Comparison of ENCODE assay signal across 10 cellular contexts in genomic region chr1:209704584-209704983, GRCh38. TPM values are rescaled to one million over a fixed set of nuclear protein-coding genes. Genes with fewer than 3 reads are reported as not detected.
DNase-seq lines count a peak whose midpoint lies in the region; ATAC-seq and TF ChIP-seq lines count a peak whose summit lies in the region.
"Had no signal": no experiment of that assay in that cellular context is flagged by ENCODE, and none has a peak within 500 bp of the region (broad histone marks: within the 10 kb centered on the region; RNA-seq: fewer than 3 reads in every experiment).

HSD11B1 (plus strand) TSS chr1:209704846; CDS start chr1:209704943, 97 bp downstream.

- H3K36me3 Mint-ChIP-seq in immature natural killer cell: no peaks in the 10 kb centered on the region

- no peak for ATAC-seq in GM21515 (IDR thresholded peaks at IDR 0.05; ENCODE audit: unreplicated experiment)

- TF ChIP-seq CTCF in fibroblast of mammary gland (conservative IDR thresholded peaks at IDR 0.05; ENCODE audit: control insufficient read depth, insufficient read depth, low read depth, low read length): no peak
- TF ChIP-seq CTCF in osteoblast (IDR thresholded peaks at IDR 0.05; ENCODE audit: extremely low read depth, low read depth, low read length): no peak

- no peak within 1 kb of the TSS for H3K27ac ChIP-seq in osteoblast (ENCODE audit: low read depth, low read length)

- H3K4me1 Mint-ChIP-seq in immature natural killer cell: no peaks in the 10 kb centered on the region

- no peaks in the 10 kb centered on the region for H3K9me3 ChIP-seq in osteoblast (ENCODE audit: low read depth, low read length)

- H3K27me3 ChIP-seq in osteoblast (ENCODE audit: insufficient read depth, low read length): no peaks in the 10 kb centered on the region

- peak within 1 kb of the TSS; percentile 13 for H3K4me2 ChIP-seq in osteoblast (ENCODE audit: insufficient read depth, low read length)

- peak; percentile 92 for DNase-seq in AG20443 (ENCODE audit: low spot score)
- DNase-seq in NOMO-1 treated with DMSO at 0.1 percent for 48 hours (lab: John Stamatoyannopoulos, UW; ENCODE audit: unreplicated experiment): peak; percentile 31
- DNase-seq in fibroblast of mammary gland (ENCODE audit: low read depth): peak; percentile 97
- DNase-seq in osteoblast (ENCODE audit: insufficient read length, low spot score, missing footprints): no peak
- DNase-seq in NCI-H524 (lab: John Stamatoyannopoulos, UW): no peak
- no peak for DNase-seq in RPMI8226
- no peak for DNase-seq in immature natural killer cell
- DNase-seq: activated effector memory CD4-positive, alpha-beta T cell treated with anti-CD3 and anti-CD28 coated beads, Interleukin-2, amount 50 U/mL, for 16 hours; stimulated activated CD4-positive, alpha-beta T cell treated with anti-CD3 and anti-CD28 coated beads, Interleukin-2, amount 100 ng/mL, for 48 hours had no signal

- no peaks in the 10 kb centered on the region for H4K20me1 ChIP-seq in osteoblast (ENCODE audit: insufficient read depth, low read length)

- H3K36me3 ChIP-seq in osteoblast (ENCODE audit: insufficient read depth, low read length): no peaks in the 10 kb centered on the region

- no peak within 1 kb of the TSS for H3K4me3 ChIP-seq in fibroblast of mammary gland (ENCODE audit: control insufficient read depth, low read depth, low read length)
- H3K4me3 ChIP-seq in osteoblast (ENCODE audit: insufficient read depth, low read length): no peak within 1 kb of the TSS

- no peak within 1 kb of the TSS for H3K27ac Mint-ChIP-seq in immature natural killer cell

- no peaks in the 10 kb centered on the region for H3K9me3 Mint-ChIP-seq in immature natural killer cell

- no peaks in the 10 kb centered on the region for H3K79me2 ChIP-seq in osteoblast (ENCODE audit: insufficient read depth, low read length)

- no peak within 1 kb of the TSS for H2AFZ ChIP-seq in osteoblast (ENCODE audit: low read length)

- peaks cover 5% of the 10 kb centered on the region for H3K4me1 ChIP-seq in osteoblast (ENCODE audit: insufficient read depth, low read length)

- H3K27me3 Mint-ChIP-seq in immature natural killer cell (ENCODE audit: low read depth in 3 of 3): peaks cover 0 to 2% (median 0%) of the 10 kb centered on the region in 3 donors

- no peak within 1 kb of the TSS for H3K4me3 Mint-ChIP-seq in immature natural killer cell

RNA-seq across cellular contexts. Expression of gene HSD11B1, which starts in this region (rescaled TPM):
- total RNA-seq in osteoblast: 0.88 and 1.8 TPM in 2 replicates
- not detected for polyA plus RNA-seq in immature natural killer cell

Comparison
In these comparisons a context has a peak if more than half of its experiments do, and no peak if none do; other contexts are left out.
1. DNase-seq: peak in AG20443 (single experiment), NOMO-1 treated with DMSO at 0.1 percent for 48 hours (single experiment) and fibroblast of mammary gland (single experiment); none in osteoblast (single experiment), NCI-H524 (0 of 2), RPMI8226 (single experiment) and immature natural killer cell (0 of 3).